In genomic region chr1:150387200-150387599, GRCh38 we compare ENCODE assay signal across 13 cellular contexts. TPM values are rescaled to one million over a fixed set of nuclear protein-coding genes. Genes with fewer than 3 reads are reported as not detected.
A peak's percentile ranks its signal among the peaks of the same experiment; 100 is the strongest.
DNase-seq lines count a peak whose midpoint lies in the region; ATAC-seq, FAIRE-seq and TF ChIP-seq lines count a peak whose summit lies in the region.
"Had no signal": no experiment of that assay in that cellular context is flagged by ENCODE, and none has a peak within 500 bp of the region (broad histone marks: within the 10 kb centered on the region; RNA-seq: fewer than 3 reads in every experiment).

No MANE protein-coding gene starts in this region.

- H3K9me2 ChIP-seq in MM.1S (replicated peaks; ENCODE audit: insufficient read depth, low read length), result no peaks in the 10 kb centered on the region

- peaks cover 56% of the 10 kb centered on the region for H3K4me1 ChIP-seq in left ventricle myocardium inferior
- H3K4me1 ChIP-seq in MM.1S (ENCODE audit: low read length), result peaks cover 18% of the 10 kb centered on the region
- peaks cover 8% of the 10 kb centered on the region for H3K4me1 ChIP-seq in endodermal cell (ENCODE audit: control insufficient read depth, insufficient read depth, low read length)

- no peak for FAIRE-seq in RCC 7860 (lab: Jason Lieb, UNC)

- H3K36me3 Mint-ChIP-seq in endodermal cell (ENCODE audit: low read depth), result peaks cover 1% of the 10 kb centered on the region
- peaks cover 6 to 13% of the 10 kb centered on the region in 2 donors for H3K36me3 Mint-ChIP-seq in stimulated activated naive B cell treated with anti-CD40 and anti-IgM and Interleukin-4, amounts not matched to agents 10 μg/mL and 1 μg/mL and 100 μg/mL, for 72 hours

- no peaks in the 10 kb centered on the region for H3K9me3 Mint-ChIP-seq in endodermal cell
- H3K9me3 Mint-ChIP-seq in stimulated activated naive B cell treated with anti-CD40 and anti-IgM and Interleukin-4, amounts not matched to agents 10 μg/mL and 1 μg/mL and 100 μg/mL, for 72 hours, result no peaks in the 10 kb centered on the region
- H3K9me3 Mint-ChIP-seq: dendritic cell treated with granulocyte-macrophage colony-stimulating factor and Interleukin-4, amounts not matched to agents 40 ng/mL and 50 ng/mL, for 4 days had no signal

- H3K36me3 ChIP-seq in left ventricle myocardium inferior (no peaks in the 10 kb centered on the region), MM.1S (replicated peaks; ENCODE audit: insufficient read depth, low read length) (no peaks in the 10 kb centered on the region), endodermal cell (ENCODE audit: control insufficient read depth, insufficient read depth, low read length) (no peaks in the 10 kb centered on the region)

- peak; percentile 7 for ATAC-seq in Right ventricle myocardium superior (ENCODE audit: poor library complexity)
- no peak for ATAC-seq in stimulated activated naive B cell treated with anti-CD40 and anti-IgM and Interleukin-4, amounts not matched to agents 10 μg/mL and 1 μg/mL and 100 μg/mL, for 72 hours (replicated peaks)
- ATAC-seq in GM21528 (IDR thresholded peaks at IDR 0.05; ENCODE audit: low FRiP score, unreplicated experiment), result no peak
- ATAC-seq: Panc1, sciatic nerve had no signal

- peaks cover 16% of the 10 kb centered on the region for H3K4me1 Mint-ChIP-seq in endodermal cell
- peaks cover 20 to 37% of the 10 kb centered on the region in 2 donors for H3K4me1 Mint-ChIP-seq in stimulated activated naive B cell treated with anti-CD40 and anti-IgM and Interleukin-4, amounts not matched to agents 10 μg/mL and 1 μg/mL and 100 μg/mL, for 72 hours

- no peak for DNase-seq in Right ventricle myocardium superior
- DNase-seq in left ventricle myocardium inferior, result no peak
- peak; percentile 47 for DNase-seq in MM.1S
- no peak for DNase-seq in endodermal cell
- no peak for DNase-seq in stimulated activated naive B cell treated with anti-CD40 and anti-IgM and Interleukin-4, amounts not matched to agents 10 μg/mL and 1 μg/mL and 100 μg/mL, for 72 hours
- DNase-seq in RCC 7860 (ENCODE audit: low spot score), result no peak
- DNase-seq in activated CD8-positive, alpha-beta memory T cell treated with anti-CD3 and anti-CD28 coated beads, Interleukin-2, amount 50 U/mL, for 48 hours, result no peak
- DNase-seq: amniotic stem cell had no signal

- H3K27ac ChIP-seq in left ventricle myocardium inferior (replicated peaks) (no peak overlapping the region), MM.1S (ENCODE audit: low read length) (no peak overlapping the region), endodermal cell (ENCODE audit: low read depth, low read length) (no peak overlapping the region)
- H3K27ac ChIP-seq: BLaER1 treated with 17β-estradiol and CSF1 and Interleukin-3, amounts not matched to agents 10 nM and 100 nM had no signal

- H3K27me3 ChIP-seq in left ventricle myocardium inferior (ENCODE audit: low read depth), result no peaks in the 10 kb centered on the region
- H3K27me3 ChIP-seq in MM.1S (replicated peaks; ENCODE audit: insufficient read depth, low read length), result no peaks in the 10 kb centered on the region
- no peaks in the 10 kb centered on the region for H3K27me3 ChIP-seq in endodermal cell (ENCODE audit: control insufficient read depth, insufficient read depth, low read length, poor library complexity, severe bottlenecking)
- H3K27me3 ChIP-seq: BLaER1 treated with 17β-estradiol and CSF1 and Interleukin-3, amounts not matched to agents 10 nM and 100 nM had no signal

- H3K4me3 Mint-ChIP-seq in endodermal cell, result no peak overlapping the region
- no peak overlapping the region for H3K4me3 Mint-ChIP-seq in stimulated activated naive B cell treated with anti-CD40 and anti-IgM and Interleukin-4, amounts not matched to agents 10 μg/mL and 1 μg/mL and 100 μg/mL, for 72 hours
- H3K4me3 Mint-ChIP-seq: dendritic cell treated with granulocyte-macrophage colony-stimulating factor and Interleukin-4, amounts not matched to agents 40 ng/mL and 50 ng/mL, for 4 days had no signal

- TF ChIP-seq CTCF in left ventricle myocardium inferior (IDR thresholded peaks at IDR 0.05; ENCODE audit: borderline replicate concordance) (no peak), MM.1S (IDR thresholded peaks at IDR 0.05; ENCODE audit: low read length) (no peak), endodermal cell (conservative IDR thresholded peaks at IDR 0.05) (no peak)

- no peak overlapping the region for H2AFZ ChIP-seq in MM.1S (ENCODE audit: low read length)

- H3K79me2 ChIP-seq in MM.1S (ENCODE audit: low read length), result peaks cover 97% of the 10 kb centered on the region

- peak overlapping the region; percentile 66 for H3K27ac Mint-ChIP-seq in endodermal cell
- peak overlapping the region; percentile 27 for H3K27ac Mint-ChIP-seq in stimulated activated naive B cell treated with anti-CD40 and anti-IgM and Interleukin-4, amounts not matched to agents 10 μg/mL and 1 μg/mL and 100 μg/mL, for 72 hours
- H3K27ac Mint-ChIP-seq: dendritic cell treated with granulocyte-macrophage colony-stimulating factor and Interleukin-4, amounts not matched to agents 40 ng/mL and 50 ng/mL, for 4 days had no signal

- H3K4me2 ChIP-seq in MM.1S (ENCODE audit: low read depth, low read length), result peak overlapping the region; percentile 5; the same call in 1 of the 2 replicates

- H3K4me3 ChIP-seq in left ventricle myocardium inferior, result no peak overlapping the region
- H3K4me3 ChIP-seq in MM.1S (ENCODE audit: low read length), result no peak overlapping the region
- no peak overlapping the region for H3K4me3 ChIP-seq in endodermal cell (ENCODE audit: low read length)
- H3K4me3 ChIP-seq: BLaER1 treated with 17β-estradiol and CSF1 and Interleukin-3, amounts not matched to agents 10 nM and 100 nM had no signal

- H3K9me3 ChIP-seq in left ventricle myocardium inferior (replicated peaks) (no peaks in the 10 kb centered on the region), MM.1S (replicated peaks; ENCODE audit: insufficient read depth, low read length) (no peaks in the 10 kb centered on the region), endodermal cell (ENCODE audit: control insufficient read depth, low read length) (no peaks in the 10 kb centered on the region)
- H3K9me3 ChIP-seq: BLaER1 treated with 17β-estradiol and CSF1 and Interleukin-3, amounts not matched to agents 10 nM and 100 nM had no signal

- H3K9ac ChIP-seq in MM.1S (ENCODE audit: low read length), result no peak overlapping the region
- H3K9ac ChIP-seq in endodermal cell (ENCODE audit: extremely low read depth, low read length, poor library complexity, severe bottlenecking), result no peak overlapping the region
- H3K9ac ChIP-seq: BLaER1 treated with 17β-estradiol and CSF1 and Interleukin-3, amounts not matched to agents 10 nM and 100 nM had no signal

- intact Hi-C loops in Right ventricle myocardium superior (cut with DNase I) (no loop called here), left ventricle myocardium inferior (cut with micrococcal nuclease) (no loop called here)

- H4K20me1 ChIP-seq in MM.1S (ENCODE audit: insufficient read depth, low read length), result peaks cover 49% of the 10 kb centered on the region

- peaks cover 16% of the 10 kb centered on the region for H3F3A ChIP-seq in MM.1S (ENCODE audit: insufficient read depth, low read length)

- no peaks in the 10 kb centered on the region for H3K27me3 Mint-ChIP-seq in endodermal cell (ENCODE audit: insufficient read depth)
- H3K27me3 Mint-ChIP-seq in stimulated activated naive B cell treated with anti-CD40 and anti-IgM and Interleukin-4, amounts not matched to agents 10 μg/mL and 1 μg/mL and 100 μg/mL, for 72 hours, result no peaks in the 10 kb centered on the region
- H3K27me3 Mint-ChIP-seq: dendritic cell treated with granulocyte-macrophage colony-stimulating factor and Interleukin-4, amounts not matched to agents 40 ng/mL and 50 ng/mL, for 4 days had no signal

RNA-seq across cellular contexts. Expression of gene RPRD2, which starts 23.3 kb away (rescaled TPM):
- 20.8 TPM for total RNA-seq in Right ventricle myocardium superior
- total RNA-seq in left ventricle myocardium inferior, result 22.9 TPM
- 10 to 100 TPM; 33.1 to 35.9 TPM for total RNA-seq in endodermal cell
- polyA plus RNA-seq in endodermal cell (2013, experiment 1 of 2), result 31.4 TPM
- polyA plus RNA-seq in endodermal cell (2013, experiment 2 of 2), result 28.7 TPM
